7 cellular contexts compared by ENCODE assay signal in genomic region chr11:32259641-32260081, GRCh38.
DNase-seq lines count a peak whose midpoint lies in the region; ATAC-seq, FAIRE-seq and TF ChIP-seq lines count a peak whose summit lies in the region.

No MANE protein-coding gene starts in this region.

- POLR2A ChIA-PET in SK-N-SH (lab: Yijun Ruan, JAX), result no interaction called here

- H3K4me2 ChIP-seq in GM23248 (ENCODE audit: unreplicated experiment) (no peak overlapping the region), SK-N-SH (no peak overlapping the region)

- H3K4me3 ChIP-seq in GM23248 (no peak overlapping the region), MG63 (no peak overlapping the region), SK-N-SH (ENCODE audit: low read depth in 2 of 2, low read length in 1 of 2) (no peak overlapping the region)

- H3K36me3 ChIP-seq in GM23248 (ENCODE audit: low read depth) (no peaks in the 10 kb centered on the region), MG63 (no peaks in the 10 kb centered on the region), SK-N-SH (replicated peaks in 1 of 2; ENCODE audit: control insufficient read depth in 1 of 2, insufficient read depth in 2 of 2, low read length in 1 of 2) (no peaks in the 10 kb centered on the region)

- no peak overlapping the region for H3K9ac ChIP-seq in GM23248
- H3K9ac ChIP-seq in SK-N-SH, result no peak overlapping the region

- H3K79me2 ChIP-seq in GM23248 (ENCODE audit: insufficient read depth) (no peaks in the 10 kb centered on the region), SK-N-SH (ENCODE audit: insufficient read depth) (no peaks in the 10 kb centered on the region)

- H4K20me1 ChIP-seq in GM23248 (ENCODE audit: insufficient read depth) (no peaks in the 10 kb centered on the region), SK-N-SH (ENCODE audit: insufficient read depth) (no peaks in the 10 kb centered on the region)

- H3K9me3 ChIP-seq in GM23248 (ENCODE audit: low read depth), result no peaks in the 10 kb centered on the region
- H3K9me3 ChIP-seq in MG63, result no peaks in the 10 kb centered on the region
- no peaks in the 10 kb centered on the region for H3K9me3 ChIP-seq in SK-N-SH

- WGBS in GM23248 (ENCODE audit: low coverage in 1 of 2, low lambda C conversion rate in 2 of 2, missing lambda C conversion rate in 2 of 2), 2 experiments, result 17 to 26% methylated on average over 3 of the region's 3 CpGs
- 0% methylated on average over 3 of the region's 3 CpGs for WGBS in SK-N-SH (ENCODE audit: low lambda C conversion rate)

- no peak overlapping the region for H3K27ac ChIP-seq in GM23248
- H3K27ac ChIP-seq in SK-N-SH (ENCODE audit: low read depth in 2 of 2, low read length in 1 of 2), result no peak overlapping the region

- FAIRE-seq in urothelium cell line (lab: Jason Lieb, UNC), result no peak

- no peak for TF ChIP-seq EP300 in SK-N-SH (IDR thresholded peaks at IDR 0.05; ENCODE audit: borderline replicate concordance in 1 of 2, low read depth in 1 of 2, low read length in 1 of 2)

- peak; percentile 30 for DNase-seq in GM23248
- peak; percentile 53 for DNase-seq in MG63
- peak; percentile 43 for DNase-seq in fibroblast of peridontal ligament (ENCODE audit: extremely low read depth)
- no peak for DNase-seq in SHP77 (lab: John Stamatoyannopoulos, UW)
- no peak for DNase-seq in urothelium cell line (ENCODE audit: low spot score)
- DNase-seq in SK-N-SH, result no peak

- CTCF ChIA-PET in SK-N-SH (lab: Yijun Ruan, JAX), result no interaction called here

- no peak overlapping the region for H2AFZ ChIP-seq in GM23248
- H2AFZ ChIP-seq in SK-N-SH (ENCODE audit: low read depth), result no peak overlapping the region

- no peak for TF ChIP-seq CTCF in SK-N-SH (IDR thresholded peaks at IDR 0.05)

- ATAC-seq in GM18867 (IDR thresholded peaks at IDR 0.05; ENCODE audit: unreplicated experiment), result peak; percentile 98

- peaks cover 29% of the 10 kb centered on the region for H3K27me3 ChIP-seq in GM23248 (replicated peaks; ENCODE audit: insufficient read depth)
- no peaks in the 10 kb centered on the region for H3K27me3 ChIP-seq in MG63
- H3K27me3 ChIP-seq in SK-N-SH (ENCODE audit: insufficient read depth), result peaks cover 19% of the 10 kb centered on the region; the same call in 1 of the 2 replicates

- in situ Hi-C loops in GM23248 (cut with MboI), result no loop called here

- no peaks in the 10 kb centered on the region for H3F3A ChIP-seq in GM23248 (ENCODE audit: insufficient read depth)
- H3F3A ChIP-seq in SK-N-SH (replicated peaks; ENCODE audit: insufficient read depth), result no peaks in the 10 kb centered on the region

- no peaks in the 10 kb centered on the region for H3K9me2 ChIP-seq in GM23248 (ENCODE audit: insufficient read depth)
- H3K9me2 ChIP-seq in SK-N-SH, result no peaks in the 10 kb centered on the region

- TF ChIP-seq RAD21 in SK-N-SH (IDR thresholded peaks at IDR 0.05; ENCODE audit: low read length), result no peak

- H3K4me1 ChIP-seq in GM23248 (ENCODE audit: insufficient read depth), result no peaks in the 10 kb centered on the region
- peaks cover 3 to 7% of the 10 kb centered on the region in 2 experiments; a peak in 2 of 4 replicates for H3K4me1 ChIP-seq in SK-N-SH (ENCODE audit: control insufficient read depth in 1 of 2, insufficient read depth in 2 of 2, low read depth in 1 of 2, low read length in 1 of 2)

TF ChIP-seq in SK-N-SH, 30 proteins besides CTCF, POLR2A, EP300 and RAD21:
- no peak for TF ChIP-seq FOSL2 (IDR thresholded peaks at IDR 0.05; ENCODE audit: borderline replicate concordance, low read depth)
- TF ChIP-seq, protein P1, sequence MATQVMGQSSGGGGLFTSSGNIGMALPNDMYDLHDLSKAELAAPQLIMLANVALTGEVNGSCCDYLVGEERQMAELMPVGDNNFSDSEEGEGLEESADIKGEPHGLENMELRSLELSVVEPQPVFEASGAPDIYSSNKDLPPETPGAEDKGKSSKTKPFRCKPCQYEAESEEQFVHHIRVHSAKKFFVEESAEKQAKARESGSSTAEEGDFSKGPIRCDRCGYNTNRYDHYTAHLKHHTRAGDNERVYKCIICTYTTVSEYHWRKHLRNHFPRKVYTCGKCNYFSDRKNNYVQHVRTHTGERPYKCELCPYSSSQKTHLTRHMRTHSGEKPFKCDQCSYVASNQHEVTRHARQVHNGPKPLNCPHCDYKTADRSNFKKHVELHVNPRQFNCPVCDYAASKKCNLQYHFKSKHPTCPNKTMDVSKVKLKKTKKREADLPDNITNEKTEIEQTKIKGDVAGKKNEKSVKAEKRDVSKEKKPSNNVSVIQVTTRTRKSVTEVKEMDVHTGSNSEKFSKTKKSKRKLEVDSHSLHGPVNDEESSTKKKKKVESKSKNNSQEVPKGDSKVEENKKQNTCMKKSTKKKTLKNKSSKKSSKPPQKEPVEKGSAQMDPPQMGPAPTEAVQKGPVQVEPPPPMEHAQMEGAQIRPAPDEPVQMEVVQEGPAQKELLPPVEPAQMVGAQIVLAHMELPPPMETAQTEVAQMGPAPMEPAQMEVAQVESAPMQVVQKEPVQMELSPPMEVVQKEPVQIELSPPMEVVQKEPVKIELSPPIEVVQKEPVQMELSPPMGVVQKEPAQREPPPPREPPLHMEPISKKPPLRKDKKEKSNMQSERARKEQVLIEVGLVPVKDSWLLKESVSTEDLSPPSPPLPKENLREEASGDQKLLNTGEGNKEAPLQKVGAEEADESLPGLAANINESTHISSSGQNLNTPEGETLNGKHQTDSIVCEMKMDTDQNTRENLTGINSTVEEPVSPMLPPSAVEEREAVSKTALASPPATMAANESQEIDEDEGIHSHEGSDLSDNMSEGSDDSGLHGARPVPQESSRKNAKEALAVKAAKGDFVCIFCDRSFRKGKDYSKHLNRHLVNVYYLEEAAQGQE (IDR thresholded peaks at IDR 0.05; ENCODE audit: low read depth, low read length), result no peak
TF ChIP-seq in SK-N-SH: peak in this region for 0.

Comparison
In these comparisons a context has a peak if more than half of its experiments do, and no peak if none do; other contexts are left out.
1. DNase-seq: peak in GM23248 (single experiment), MG63 (single experiment) and fibroblast of peridontal ligament (single experiment); none in SHP77 (0 of 2), urothelium cell line (single experiment) and SK-N-SH (single experiment).